ENCODE assay signal across 2 cellular contexts in genomic region chr7:98399903-98400537, GRCh38.
TF ChIP-seq lines count a peak whose summit lies in the region.

No MANE protein-coding gene starts in this region.

TF ChIP-seq in HCT116, 20 proteins besides CTCF, POLR2A, EP300 and RAD21 (continued from another document):
- no peak for TF ChIP-seq JUND (IDR thresholded peaks at IDR 0.05)
- no peak for TF ChIP-seq CEBPB (IDR thresholded peaks at IDR 0.05; ENCODE audit: low read depth)
- TF ChIP-seq EZH2phosphoT487 (IDR thresholded peaks at IDR 0.05; ENCODE audit: borderline replicate concordance): no peak
- TF ChIP-seq EGR1 (IDR thresholded peaks at IDR 0.05; ENCODE audit: low read depth): no peak
- TF ChIP-seq CBX3 (IDR thresholded peaks at IDR 0.05; ENCODE audit: low read depth): no peak
- TF ChIP-seq SIN3A (IDR thresholded peaks at IDR 0.05; ENCODE audit: low read depth): no peak; the same call in 1 of the 2 replicates
- no peak for TF ChIP-seq SRF (IDR thresholded peaks at IDR 0.05; ENCODE audit: low read depth)

TF ChIP-seq in GM12878, 131 proteins besides CTCF, POLR2A, EP300 and RAD21 (continued from another document):
- TF ChIP-seq SUZ12 (IDR thresholded peaks at IDR 0.05; ENCODE audit: unreplicated experiment) (no peak), GATAD2B (conservative IDR thresholded peaks at IDR 0.05; ENCODE audit: low read depth) (0 out of 2 replicates have a peak, but pooled peaks have one; percentile 17)
